ENCODE assay signal across 24 cellular contexts in genomic region chr18:11506871-11507270, GRCh38.
"Had no signal": no experiment of that assay in that cellular context is flagged by ENCODE, and none has a peak within 500 bp of the region (broad histone marks: within the 10 kb centered on the region; RNA-seq: fewer than 3 reads in every experiment).

No MANE protein-coding gene starts in this region.

- H3K36me3 Mint-ChIP-seq: activated naive CD8-positive, alpha-beta T cell treated with anti-CD3 and anti-CD28 coated beads, Interleukin-2, amount 10 ng/mL, durations not matched to agents 7 days and 5 days; brain had no signal

- H3K9me3 Mint-ChIP-seq: activated naive CD8-positive, alpha-beta T cell treated with anti-CD3 and anti-CD28 coated beads, Interleukin-2, amount 10 ng/mL, durations not matched to agents 7 days and 5 days; brain; T-helper 2 cell treated with Interferon-gamma antibody and Interleukin-4, amounts not matched to agents 5 μg/mL and 100 μg/mL, for 36 hours had no signal

- H3K4me3 ChIP-seq: adrenal gland, ascending aorta, cardiac muscle cell, Peyer's patch, SJCRH30 had no signal

- H3K4me2 ChIP-seq: SK-N-SH had no signal

- H3K27me3 ChIP-seq: adrenal gland, ascending aorta, cardiac muscle cell, Peyer's patch, SJCRH30 had no signal

- H3K27ac ChIP-seq: adrenal gland, ascending aorta, cardiac muscle cell, Peyer's patch, RWPE1, SJCRH30 had no signal

- H3K4me3 Mint-ChIP-seq: activated CD8-positive, alpha-beta T cell treated with anti-CD3 and anti-CD28 coated beads, Interleukin-2, amount 10 ng/mL, durations not matched to agents 7 days and 5 days; activated naive CD8-positive, alpha-beta T cell treated with anti-CD3 and anti-CD28 coated beads, Interleukin-2, amount 10 ng/mL, durations not matched to agents 7 days and 5 days; brain; T-helper 2 cell treated with Interferon-gamma antibody and Interleukin-4, amounts not matched to agents 5 μg/mL and 100 μg/mL, for 36 hours had no signal

- DNase-seq: activated CD4-positive, alpha-beta T cell treated with anti-CD3 and anti-CD28 coated beads for 48 hours; activated CD4-positive, alpha-beta T cell treated with anti-CD3 and anti-CD28 coated beads, Interleukin-2, amount 50 U/mL, for 4 hours; activated CD8-positive, alpha-beta memory T cell treated with anti-CD3 and anti-CD28 coated beads, Interleukin-2, amount 50 U/mL, for 48 hours; activated CD8-positive, alpha-beta T cell treated with anti-CD3 and anti-CD28 coated beads, Interleukin-2, amount 10 ng/mL, durations not matched to agents 7 days and 5 days; activated naive CD4-positive, alpha-beta T cell treated with anti-CD3 and anti-CD28 coated beads, Interleukin-2, amount 50 U/mL, for 16 hours; activated naive CD8-positive, alpha-beta T cell treated with anti-CD3 and anti-CD28 coated beads, Interleukin-2, amount 10 ng/mL, durations not matched to agents 7 days and 5 days; activated T-cell treated with anti-CD3 and anti-CD28 coated beads, Interleukin-2, amount 50 U/mL, for 1 hour; adrenal gland; NCI-H1417; NCI-H1930; NCI-H2171; NCI-H2227 treated with DMSO at 0.1 percent for 48 hours; NCI-H526; NCI-H774; Peyer's patch; Right ventricle myocardium superior; SJCRH30; SK-N-SH had no signal

- H3K36me3 ChIP-seq: adrenal gland, ascending aorta, cardiac muscle cell, Peyer's patch, SJCRH30 had no signal

- ATAC-seq: activated CD4-positive, CD25-positive, alpha-beta regulatory T cell treated with anti-CD3 and anti-CD28 coated beads, Interleukin-2, amount 50 U/mL, for 24 hours; activated CD8-positive, alpha-beta T cell treated with anti-CD3 and anti-CD28 coated beads, Interleukin-2, amount 10 ng/mL, durations not matched to agents 7 days and 5 days had no signal

- H3K9me3 ChIP-seq: adrenal gland, ascending aorta, Peyer's patch, SJCRH30, SK-N-SH had no signal

- H3K27ac Mint-ChIP-seq: activated CD8-positive, alpha-beta T cell treated with anti-CD3 and anti-CD28 coated beads, Interleukin-2, amount 10 ng/mL, durations not matched to agents 7 days and 5 days; activated naive CD8-positive, alpha-beta T cell treated with anti-CD3 and anti-CD28 coated beads, Interleukin-2, amount 10 ng/mL, durations not matched to agents 7 days and 5 days; brain; T-helper 2 cell treated with Interferon-gamma antibody and Interleukin-4, amounts not matched to agents 5 μg/mL and 100 μg/mL, for 36 hours had no signal

- H3K9ac ChIP-seq: SK-N-SH had no signal

- H3K27me3 Mint-ChIP-seq: brain had no signal

- H3K4me1 ChIP-seq: adrenal gland, ascending aorta, Peyer's patch, SJCRH30 had no signal
